In genomic region chr19:5594521-5594950, GRCh38 we compare ENCODE assay signal across 25 cellular contexts. TPM values are rescaled to one million over a fixed set of nuclear protein-coding genes. Genes with fewer than 3 reads are reported as not detected.
A peak's percentile ranks its signal among the peaks of the same experiment; 100 is the strongest.
DNase-seq lines count a peak whose midpoint lies in the region; ATAC-seq, FAIRE-seq and TF ChIP-seq lines count a peak whose summit lies in the region.
"Had no signal": no experiment of that assay in that cellular context is flagged by ENCODE, and none has a peak within 500 bp of the region (broad histone marks: within the 10 kb centered on the region; RNA-seq: fewer than 3 reads in every experiment).

No MANE protein-coding gene starts in this region.

- no peak overlapping the region for H3K9ac ChIP-seq in BLaER1
- no peak overlapping the region for H3K9ac ChIP-seq in liver (ENCODE audit: low read depth in 1 of 2, low read length in 2 of 2)

- H4K20me1 ChIP-seq in BLaER1, result peaks cover 48% of the 10 kb centered on the region; the same call in 1 of the 2 replicates

- H3K4me1 ChIP-seq in BLaER1 (peaks cover 27% of the 10 kb centered on the region), liver (ENCODE audit: control insufficient read depth in 4 of 4, insufficient read depth in 4 of 4, low read length in 3 of 4) (peaks cover 0 to 11% (median 10%) of the 10 kb centered on the region in 4 donors), small intestine (ENCODE audit: control insufficient read depth in 2 of 2, insufficient read depth in 1 of 2, low read depth in 1 of 2, low read length in 1 of 2) (no peaks in the 10 kb centered on the region)
- H3K4me1 ChIP-seq: SJSA1 had no signal

- no peak overlapping the region for H3K27ac ChIP-seq in BLaER1
- H3K27ac ChIP-seq in liver (ENCODE audit: low read depth in 1 of 2, low read length in 2 of 2), result no peak overlapping the region
- peak overlapping the region in 1 of 2 donors; percentile 62 for H3K27ac ChIP-seq in small intestine (ENCODE audit: low read depth in 1 of 2, low read length in 1 of 2)
- H3K27ac ChIP-seq: C4-2B, SJSA1 had no signal

- ATAC-seq in T-helper 17 cell (no peak), HG03159 (IDR thresholded peaks at IDR 0.05; ENCODE audit: unreplicated experiment) (no peak)
- no peak for ATAC-seq in activated CD8-positive, alpha-beta T cell treated with anti-CD3 and anti-CD28 coated beads, Interleukin-2, amount 10 ng/mL, durations not matched to agents 7 days and 5 days
- no peak for ATAC-seq in naive thymus-derived CD8-positive, alpha-beta T cell
- ATAC-seq: K562, Right ventricle myocardium inferior had no signal

- peak overlapping the region; percentile 9 for H3K4me3 Mint-ChIP-seq in T-helper 17 cell
- H3K4me3 Mint-ChIP-seq in activated CD8-positive, alpha-beta T cell treated with anti-CD3 and anti-CD28 coated beads, Interleukin-2, amount 10 ng/mL, durations not matched to agents 7 days and 5 days, result no peak overlapping the region
- no peak overlapping the region for H3K4me3 Mint-ChIP-seq in naive thymus-derived CD8-positive, alpha-beta T cell
- H3K4me3 Mint-ChIP-seq: CD8-positive, alpha-beta memory T cell had no signal

- POLR2A ChIA-PET in activated CD8-positive, alpha-beta T cell treated with anti-CD3 and anti-CD28 coated beads, Interleukin-2, amount 10 ng/mL, durations not matched to agents 7 days and 5 days (lab: Charles Lee), result no interaction called here
- POLR2A ChIA-PET in naive thymus-derived CD8-positive, alpha-beta T cell (lab: Charles Lee), result no interaction called here

- H3K9me3 ChIP-seq in BLaER1, result no peaks in the 10 kb centered on the region
- H3K9me3 ChIP-seq in T-helper 17 cell (ENCODE audit: control insufficient read depth, low read length, poor library complexity, severe bottlenecking), result no peaks in the 10 kb centered on the region
- H3K9me3 ChIP-seq in liver (ENCODE audit: control insufficient read depth in 4 of 4, low read length in 3 of 4), result no peaks in the 10 kb centered on the region
- no peaks in the 10 kb centered on the region for H3K9me3 ChIP-seq in small intestine (ENCODE audit: control insufficient read depth, low read depth)
- H3K9me3 ChIP-seq: MG63, SJSA1 had no signal

- H3K27me3 ChIP-seq in BLaER1 (no peaks in the 10 kb centered on the region), liver (ENCODE audit: control insufficient read depth in 4 of 4, insufficient read depth in 4 of 4, low read length in 3 of 4) (no peaks in the 10 kb centered on the region), small intestine (ENCODE audit: control insufficient read depth in 2 of 2, insufficient read depth in 2 of 2, low read length in 2 of 2) (no peaks in the 10 kb centered on the region)
- H3K27me3 ChIP-seq: MG63, SJSA1 had no signal

- peak in 1 of 2 donors; percentile 39 for TF ChIP-seq RAD21 in liver (IDR thresholded peaks at IDR 0.05)

- peak overlapping the region; percentile 64 for H3K4me2 ChIP-seq in BLaER1

- no peak overlapping the region for H3K27ac Mint-ChIP-seq in T-helper 17 cell
- H3K27ac Mint-ChIP-seq in activated CD8-positive, alpha-beta T cell treated with anti-CD3 and anti-CD28 coated beads, Interleukin-2, amount 10 ng/mL, durations not matched to agents 7 days and 5 days, result no peak overlapping the region
- H3K27ac Mint-ChIP-seq in naive thymus-derived CD8-positive, alpha-beta T cell, result peak overlapping the region in 3 of 10 donors; percentile 9 to 73 (median 58)

- H3K9me3 Mint-ChIP-seq in activated CD8-positive, alpha-beta T cell treated with anti-CD3 and anti-CD28 coated beads, Interleukin-2, amount 10 ng/mL, durations not matched to agents 7 days and 5 days (ENCODE audit: insufficient read depth), result no peaks in the 10 kb centered on the region
- H3K9me3 Mint-ChIP-seq in naive thymus-derived CD8-positive, alpha-beta T cell, result no peaks in the 10 kb centered on the region
- H3K9me3 Mint-ChIP-seq: CD8-positive, alpha-beta memory T cell had no signal

- H3K36me3 Mint-ChIP-seq in T-helper 17 cell (ENCODE audit: low read depth), result peaks cover 8% of the 10 kb centered on the region
- H3K36me3 Mint-ChIP-seq in activated CD8-positive, alpha-beta T cell treated with anti-CD3 and anti-CD28 coated beads, Interleukin-2, amount 10 ng/mL, durations not matched to agents 7 days and 5 days (ENCODE audit: low read depth), result peaks cover 67% of the 10 kb centered on the region
- H3K36me3 Mint-ChIP-seq in naive thymus-derived CD8-positive, alpha-beta T cell, result peaks cover 0 to 94% (median 35%) of the 10 kb centered on the region in 3 donors

- H3K4me1 Mint-ChIP-seq in T-helper 17 cell, result peaks cover 8% of the 10 kb centered on the region
- H3K4me1 Mint-ChIP-seq in activated CD8-positive, alpha-beta T cell treated with anti-CD3 and anti-CD28 coated beads, Interleukin-2, amount 10 ng/mL, durations not matched to agents 7 days and 5 days (ENCODE audit: low read depth), result peaks cover 8% of the 10 kb centered on the region
- H3K4me1 Mint-ChIP-seq in naive thymus-derived CD8-positive, alpha-beta T cell, result peaks cover 4 to 13% (median 6%) of the 10 kb centered on the region in 4 donors

- no peak for TF ChIP-seq CTCF in liver (IDR thresholded peaks at IDR 0.05; ENCODE audit: low read depth, low read length, missing input control)

- DNase-seq in T-helper 17 cell (no peak), small intestine (peak; percentile 95), putamen (ENCODE audit: low spot score) (no peak)
- DNase-seq in activated CD8-positive, alpha-beta T cell treated with anti-CD3 and anti-CD28 coated beads, Interleukin-2, amount 10 ng/mL, durations not matched to agents 7 days and 5 days, result no peak
- DNase-seq in naive thymus-derived CD8-positive, alpha-beta T cell, result no peak
- DNase-seq: 8988T; AML-193; Calu3; CD8-positive, alpha-beta memory T cell; GOT3; MG63; NCI-H1694 treated with DMSO at 0.1 percent for 48 hours; NCI-H2081 treated with DMSO at 0.1 percent for 48 hours; NCI-H2171 treated with DMSO at 0.1 percent for 48 hours; NCI-H524 treated with DMSO at 0.1 percent for 48 hours; OCI-M1 had no signal

- CTCF ChIA-PET in activated CD8-positive, alpha-beta T cell treated with anti-CD3 and anti-CD28 coated beads, Interleukin-2, amount 10 ng/mL, durations not matched to agents 7 days and 5 days (lab: Charles Lee), result no interaction called here

- H3K36me3 ChIP-seq in BLaER1 (peaks cover 100% of the 10 kb centered on the region), liver (ENCODE audit: control insufficient read depth in 4 of 4, insufficient read depth in 3 of 4, low read depth in 1 of 4, low read length in 3 of 4) (peaks cover 32 to 97% (median 75%) of the 10 kb centered on the region in 4 donors), small intestine (ENCODE audit: control insufficient read depth in 2 of 2, insufficient read depth in 2 of 2, low read length in 2 of 2) (peaks cover 38 to 61% of the 10 kb centered on the region in 2 donors)

- no peak overlapping the region for H3K4me3 ChIP-seq in BLaER1
- H3K4me3 ChIP-seq in liver (ENCODE audit: low read depth in 1 of 3, low read length in 3 of 3), result no peak overlapping the region
- H3K4me3 ChIP-seq in small intestine (ENCODE audit: low read depth in 1 of 2, low read length in 2 of 2), result no peak overlapping the region
- H3K4me3 ChIP-seq: K562, MG63, SJSA1 had no signal

- no peaks in the 10 kb centered on the region for H3K27me3 Mint-ChIP-seq in T-helper 17 cell
- no peaks in the 10 kb centered on the region for H3K27me3 Mint-ChIP-seq in activated CD8-positive, alpha-beta T cell treated with anti-CD3 and anti-CD28 coated beads, Interleukin-2, amount 10 ng/mL, durations not matched to agents 7 days and 5 days (ENCODE audit: low read depth)
- H3K27me3 Mint-ChIP-seq in naive thymus-derived CD8-positive, alpha-beta T cell, result no peaks in the 10 kb centered on the region
- H3K27me3 Mint-ChIP-seq: CD8-positive, alpha-beta memory T cell had no signal

- 40% methylated on average over 7 of the region's 7 CpGs for WGBS in liver
- WGBS in small intestine, 3 donors, result 19 to 68% (median 42%) methylated on average over 7 of the region's 7 CpGs

- no peak for FAIRE-seq in small intestine (lab: Jason Lieb, UNC)
- FAIRE-seq: G401.6, K562 had no signal

TF ChIP-seq in liver, 16 proteins besides CTCF, POLR2A, EP300 and RAD21 (continues in another document):
- TF ChIP-seq NR2F2 (IDR thresholded peaks at IDR 0.05), result peak; percentile 25
- peak; percentile 89 for TF ChIP-seq HNF4G (IDR thresholded peaks at IDR 0.05)
- TF ChIP-seq TAF1 (conservative IDR thresholded peaks at IDR 0.05), result no peak
- TF ChIP-seq SP1 (IDR thresholded peaks at IDR 0.05), result peak; percentile 80
- no peak for TF ChIP-seq GABPA (IDR thresholded peaks at IDR 0.05 in 1 of 2, conservative IDR thresholded peaks at IDR 0.05 in 1 of 2)
- peak; percentile 83 to 97 for TF ChIP-seq HNF4A (conservative IDR thresholded peaks at IDR 0.05)

RNA-seq across cellular contexts. Expression of gene TINCR, which starts 26.8 kb away (rescaled TPM):
- total RNA-seq in T-helper 17 cell (1 to 10 TPM; 2.0 to 2.8 TPM), liver (under 1 TPM in 1 of 2 donors, not detected in 1; 0.05 TPM)
- polyA plus RNA-seq in liver (under 1 TPM in 1 of 2 donors, not detected in 1; 0.08 TPM), small intestine (1 to 10 TPM in 1 of 3 donors, under 1 TPM in 2; 0.69 to 1.3 (median 0.81) TPM)
- under 1 TPM; 0.26 to 0.68 TPM for total RNA-seq in activated CD8-positive, alpha-beta T cell treated with anti-CD3 and anti-CD28 coated beads, Interleukin-2, amount 10 ng/mL, durations not matched to agents 7 days and 5 days
- total RNA-seq in naive thymus-derived CD8-positive, alpha-beta T cell, result 1 to 10 TPM; 2.2 to 2.3 TPM
- polyA plus RNA-seq in naive thymus-derived CD8-positive, alpha-beta T cell, result under 1 TPM in 1 of 3 donors, not detected in 2; 0.09 TPM
- total RNA-seq: LHCN-M2, Right ventricle myocardium inferior, SJSA1 had no signal

RNA-seq across cellular contexts. Expression of gene SAFB2, which starts 28.0 kb away (rescaled TPM):
- total RNA-seq in T-helper 17 cell (100 to 1,000 TPM; 241 to 255 TPM), liver (10 to 100 TPM; 25.8 to 57.8 TPM)
- polyA plus RNA-seq in liver (10 to 100 TPM; 18.7 to 31.2 TPM), small intestine (10 to 100 TPM; 38.8 to 83.2 (median 78.4) TPM)
- total RNA-seq in activated CD8-positive, alpha-beta T cell treated with anti-CD3 and anti-CD28 coated beads, Interleukin-2, amount 10 ng/mL, durations not matched to agents 7 days and 5 days, result 10 to 100 TPM; 84.2 to 96.6 TPM
- 100 to 1,000 TPM; 218 to 221 TPM for total RNA-seq in naive thymus-derived CD8-positive, alpha-beta T cell
- 10 to 100 TPM; 25.8 to 47.4 (median 28.7) TPM for polyA plus RNA-seq in naive thymus-derived CD8-positive, alpha-beta T cell

RNA-seq across cellular contexts. Expression of gene SAFB, which starts 28.3 kb away (rescaled TPM):
- total RNA-seq in T-helper 17 cell (100 to 1,000 TPM; 173 to 183 TPM), liver (10 to 100 TPM; 52.1 to 65.0 TPM)
- polyA plus RNA-seq in liver (10 to 100 TPM; 16.5 to 24.8 TPM), small intestine (10 to 100 TPM; 44.0 to 63.5 (median 47.3) TPM)
- 100 to 1,000 TPM; 116 to 134 TPM for total RNA-seq in activated CD8-positive, alpha-beta T cell treated with anti-CD3 and anti-CD28 coated beads, Interleukin-2, amount 10 ng/mL, durations not matched to agents 7 days and 5 days
- total RNA-seq in naive thymus-derived CD8-positive, alpha-beta T cell, result 100 to 1,000 TPM; 188 to 191 TPM
- polyA plus RNA-seq in naive thymus-derived CD8-positive, alpha-beta T cell, result 100 to 1,000 TPM in 1 of 3 donors, 10 to 100 TPM in 2; 28.6 to 135 (median 59.3) TPM
